ENCODE assay signal across 10 cellular contexts in the genomic region with DNA sequence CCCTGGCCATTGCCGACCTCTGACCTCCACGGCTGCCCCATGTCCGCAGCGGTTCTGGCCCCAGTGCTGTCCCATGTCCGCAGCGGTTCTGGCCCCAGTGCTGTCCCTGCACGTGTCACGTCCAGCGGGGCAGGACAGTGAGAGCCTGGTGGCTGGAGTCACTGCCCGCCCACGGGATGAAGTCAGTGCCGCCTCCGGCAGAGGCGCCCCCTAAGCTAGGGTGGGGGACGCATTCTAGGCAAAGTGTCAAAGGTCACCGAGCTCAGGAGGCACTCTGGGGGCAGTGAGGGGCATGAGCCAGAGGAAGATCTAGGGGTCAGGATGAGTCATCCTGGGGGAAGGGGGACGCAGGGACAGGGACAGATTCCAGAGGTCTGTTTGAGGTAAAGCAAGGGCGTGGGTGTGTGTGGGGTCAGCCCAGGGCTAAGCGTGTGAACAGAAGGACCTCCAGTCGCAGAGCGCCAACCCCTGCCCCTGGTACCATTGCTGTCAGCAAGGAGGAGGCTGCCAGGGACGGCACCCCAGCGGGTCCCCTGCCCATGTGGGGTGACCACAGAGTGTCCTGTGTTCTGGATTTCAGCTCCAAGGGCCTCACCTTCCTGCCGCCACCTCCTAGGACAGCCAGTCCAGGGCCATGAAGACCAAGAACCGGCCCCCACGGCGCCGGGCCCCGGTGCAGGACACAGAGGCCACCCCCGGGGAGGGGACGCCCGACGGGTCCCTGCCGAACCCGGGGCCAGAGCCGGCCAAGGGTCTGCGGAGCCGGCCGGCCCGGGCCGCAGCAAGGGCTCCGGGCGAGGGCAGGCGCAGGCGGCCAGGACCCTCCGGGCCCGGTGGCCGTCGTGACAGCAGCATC. TPM values are rescaled to one million over a fixed set of nuclear protein-coding genes. Genes with fewer than 3 reads are reported as not detected.
DNase-seq lines count a peak whose midpoint lies in the region; ATAC-seq and TF ChIP-seq lines count a peak whose summit lies in the region.
"Had no signal": no experiment of that assay in that cellular context is flagged by ENCODE, and none has a peak within 500 bp of the region (broad histone marks: within the 10 kb centered on the region; RNA-seq: fewer than 3 reads in every experiment).

No MANE protein-coding gene starts in this region.

- H3K36me3 ChIP-seq in RWPE2 (ENCODE audit: low read depth) = no peaks in the 10 kb centered on the region
- H3K36me3 ChIP-seq in esophagus squamous epithelium = peaks cover 0 to 37% (median 0%) of the 10 kb centered on the region in 3 donors

- H3K27ac ChIP-seq in RWPE2 (ENCODE audit: poor library complexity, severe bottlenecking) = no peak overlapping the region
- peak overlapping the region in 1 of 4 donors; percentile 65 for H3K27ac ChIP-seq in esophagus squamous epithelium

- WGBS in esophagus squamous epithelium, 2 donors = 56 to 93% methylated on average over 3 to 13 of the region's 49 CpGs

- TF ChIP-seq CTCF in GM13977 (IDR thresholded peaks at IDR 0.05; ENCODE audit: extremely low read depth, insufficient read depth, missing control alignments) (no peak), RWPE2 (IDR thresholded peaks at IDR 0.05; ENCODE audit: poor library complexity, severe bottlenecking) (no peak), esophagus squamous epithelium (IDR thresholded peaks at IDR 0.05) (no peak)

- DNase-seq in GM13977 (ENCODE audit: low spot score) (peak; percentile 45), RWPE2 (ENCODE audit: low spot score) (no peak), esophagus squamous epithelium (lab: John Stamatoyannopoulos, UW) (no peak), sciatic nerve (ENCODE audit: low spot score) (peak; percentile 56), HCEC 1CT (no peak), NOMO-1 (lab: John Stamatoyannopoulos, UW; ENCODE audit: unreplicated experiment in 2 of 2) (no peak), SKM-1 treated with dmso at 0.1 percent for 144 hours (lab: John Stamatoyannopoulos, UW; ENCODE audit: unreplicated experiment) (no peak)
- DNase-seq: NCI-H1694 treated with DMSO at 0.1 percent for 48 hours had no signal

- in situ Hi-C loops in GM13977 (cut with MboI; ENCODE audit: low pct_unique_long_range_greater_than_20kb, low sequenced_read_pairs, unreplicated experiment) = no loop called here

- no peaks in the 10 kb centered on the region for H3K4me1 ChIP-seq in RWPE2 (ENCODE audit: insufficient read depth, poor library complexity, severe bottlenecking)
- H3K4me1 ChIP-seq in esophagus squamous epithelium = peaks cover 8 to 15% (median 11%) of the 10 kb centered on the region in 3 donors

- H3K4me3 ChIP-seq in RWPE2 (ENCODE audit: severe bottlenecking) (peak overlapping the region; percentile 26), esophagus squamous epithelium (peak overlapping the region; percentile 27 to 65 (median 38))

- H3K27me3 ChIP-seq in RWPE2 (ENCODE audit: insufficient read depth, poor library complexity, severe bottlenecking) (no peaks in the 10 kb centered on the region), esophagus squamous epithelium (peaks cover 0 to 18% (median 0%) of the 10 kb centered on the region in 4 donors)

- intact Hi-C loops in esophagus squamous epithelium (cut with DNase I) = no loop called here
- intact Hi-C loops in sciatic nerve (cut with DNase I) = no loop called here

- ATAC-seq in RWPE2 (ENCODE audit: low read depth) (no peak), sciatic nerve (peak; percentile 19), GM19463 (IDR thresholded peaks at IDR 0.05; ENCODE audit: unreplicated experiment) (no peak)

- TF ChIP-seq POLR2A in esophagus squamous epithelium (IDR thresholded peaks at IDR 0.05) = no peak

- H3K9me3 ChIP-seq in RWPE2 (ENCODE audit: severe bottlenecking) (no peaks in the 10 kb centered on the region), esophagus squamous epithelium (no peaks in the 10 kb centered on the region)

RNA-seq across cellular contexts. Expression of a gene that starts 0.7 kb away (rescaled TPM):
- total RNA-seq in esophagus squamous epithelium = 1 to 10 TPM in 3 of 4 donors, under 1 TPM in 1; 0.82 to 8.0 (median 2.3) TPM
- not detected for total RNA-seq in sciatic nerve
- total RNA-seq: mononuclear cell had no signal

RNA-seq across cellular contexts. Expression of a gene that starts 40.1 kb away (rescaled TPM):
- total RNA-seq in esophagus squamous epithelium (10 to 100 TPM; 13.4 to 21.5 (median 19.0) TPM), sciatic nerve (34.9 TPM)

Comparison
In these comparisons a context has a peak if more than half of its experiments do, and no peak if none do; other contexts are left out.
1. DNase-seq: peak in GM13977 (single experiment) and sciatic nerve (single experiment); none in RWPE2 (single experiment), esophagus squamous epithelium (single experiment), HCEC 1CT (single experiment), NOMO-1 (0 of 2) and SKM-1 treated with dmso at 0.1 percent for 144 hours (single experiment).